ENCODE assay signal across 8 cellular contexts in the genomic region with DNA sequence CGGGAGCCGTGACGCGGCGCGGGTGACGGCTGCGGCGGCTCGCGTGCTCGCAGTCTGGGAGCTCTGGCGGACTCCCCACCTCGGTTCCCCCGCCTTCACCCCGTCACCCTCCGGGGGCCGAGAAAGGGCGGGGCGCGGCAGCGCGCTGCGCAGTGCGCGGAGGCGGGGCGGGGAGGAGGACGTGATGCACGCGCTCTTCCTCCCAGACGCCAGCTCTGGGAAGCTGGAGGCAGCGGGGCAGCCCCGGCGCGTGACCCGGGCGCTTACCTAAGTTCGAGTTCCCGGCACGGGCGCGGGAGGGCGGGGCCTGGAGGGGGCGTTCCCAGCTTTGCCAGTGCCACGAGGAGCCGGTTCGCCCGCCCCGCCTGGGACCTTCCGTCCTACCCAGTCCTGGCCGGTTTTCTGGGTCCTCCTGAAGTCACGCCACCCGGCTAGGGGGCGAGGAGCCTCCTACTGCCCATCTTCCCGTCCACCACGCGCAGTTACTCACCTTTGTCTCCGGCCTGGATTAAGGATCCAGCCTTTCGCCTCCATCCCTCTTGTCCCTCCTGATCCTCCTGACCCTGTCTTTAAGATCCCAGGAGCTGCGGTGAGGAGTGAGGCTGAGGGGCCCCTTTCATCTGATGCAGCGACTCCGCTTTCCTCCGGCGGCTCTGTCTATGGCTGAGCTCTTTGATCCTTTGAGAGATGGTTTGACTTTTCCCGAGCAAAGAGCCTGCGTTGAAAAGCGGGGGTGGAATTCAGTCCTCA. TPM values are rescaled to one million over a fixed set of nuclear protein-coding genes. Genes with fewer than 3 reads are reported as not detected.
DNase-seq lines count a peak whose midpoint lies in the region; ATAC-seq and TF ChIP-seq lines count a peak whose summit lies in the region.

No MANE protein-coding gene starts in this region.

- peak; percentile 92 to 95 for ATAC-seq in natural killer cell treated with Interleukin-12 subunit alpha and Interleukin-12 subunit beta and Interleukin-15 and Interleukin-18, amount 100 ng/mL, for 72 hours

- H3K27me3 Mint-ChIP-seq in natural killer cell treated with Interleukin-12 subunit alpha and Interleukin-12 subunit beta and Interleukin-15 and Interleukin-18, amount 100 ng/mL, for 72 hours, result no peaks in the 10 kb centered on the region

- H3K4me3 Mint-ChIP-seq in natural killer cell treated with Interleukin-12 subunit alpha and Interleukin-12 subunit beta and Interleukin-15 and Interleukin-18, amount 100 ng/mL, for 72 hours, result peak overlapping the region; percentile 71

- H3K27ac Mint-ChIP-seq in natural killer cell treated with Interleukin-12 subunit alpha and Interleukin-12 subunit beta and Interleukin-15 and Interleukin-18, amount 100 ng/mL, for 72 hours, result peak overlapping the region; percentile 90 to 93

- peak; percentile 97 for DNase-seq in EL
- DNase-seq in H4 (ENCODE audit: low spot score), result peak; percentile 98
- DNase-seq in LNCaP clone FGC (ENCODE audit: low read depth), result peak; percentile 96
- DNase-seq in RPMI8226, result peak; percentile 100
- peak; percentile 100 for DNase-seq in activated T-helper 9 cell treated with anti-CD3 and anti-CD28 coated beads, Interleukin-2, amount 50 U/mL, for 16 hours (ENCODE audit: low read depth)
- peak; percentile 99 for DNase-seq in fibroblast of pulmonary artery (ENCODE audit: low read depth)
- peak; percentile 99 for DNase-seq in natural killer cell treated with Interleukin-12 subunit alpha and Interleukin-12 subunit beta and Interleukin-15 and Interleukin-18, amount 100 ng/mL, for 72 hours (ENCODE audit: low spot score)
- peak; percentile 100 for DNase-seq in stimulated activated naive CD4-positive, alpha-beta T cell treated with Interleukin-2 at 50 U/mL for 16 hours (lab: John Stamatoyannopoulos, UW)

- peak overlapping the region; percentile 80 for H3K4me3 ChIP-seq in LNCaP clone FGC (ENCODE audit: low read depth, low read length)
- H3K4me3 ChIP-seq in fibroblast of pulmonary artery (replicated peaks; ENCODE audit: low read depth, low read length), result peak overlapping the region; percentile 74

- peaks cover 29 to 31% of the 10 kb centered on the region in 2 donors for H3K4me1 Mint-ChIP-seq in natural killer cell treated with Interleukin-12 subunit alpha and Interleukin-12 subunit beta and Interleukin-15 and Interleukin-18, amount 100 ng/mL, for 72 hours (ENCODE audit: low read depth in 2 of 2)

- no peaks in the 10 kb centered on the region for H3K9me3 Mint-ChIP-seq in natural killer cell treated with Interleukin-12 subunit alpha and Interleukin-12 subunit beta and Interleukin-15 and Interleukin-18, amount 100 ng/mL, for 72 hours

- H3K36me3 Mint-ChIP-seq in natural killer cell treated with Interleukin-12 subunit alpha and Interleukin-12 subunit beta and Interleukin-15 and Interleukin-18, amount 100 ng/mL, for 72 hours, result peaks cover 18% of the 10 kb centered on the region

- TF ChIP-seq CTCF in LNCaP clone FGC (IDR thresholded peaks at IDR 0.05; ENCODE audit: control insufficient read depth, extremely low read depth, insufficient read depth) (no peak), fibroblast of pulmonary artery (IDR thresholded peaks at IDR 0.05; ENCODE audit: low read length, missing control alignments) (no peak)

RNA-seq across cellular contexts. Expression of a gene that starts 0.4 kb away (rescaled TPM):
- total RNA-seq in H4 (2014; rRNA removed; shearing (Covaris generic)), result 153 and 193 TPM in 2 replicates
- 100 to 1,000 TPM; 283 to 446 TPM for total RNA-seq in natural killer cell treated with Interleukin-12 subunit alpha and Interleukin-12 subunit beta and Interleukin-15 and Interleukin-18, amount 100 ng/mL, for 72 hours

Comparison
In these comparisons a context has a peak if more than half of its experiments do, and no peak if none do; other contexts are left out.
1. Peak in every context shown above with its lines: DNase-seq, ATAC-seq and H3K4me3 ChIP-seq.